ENCODE assay signal across 12 cellular contexts in the genomic region with DNA sequence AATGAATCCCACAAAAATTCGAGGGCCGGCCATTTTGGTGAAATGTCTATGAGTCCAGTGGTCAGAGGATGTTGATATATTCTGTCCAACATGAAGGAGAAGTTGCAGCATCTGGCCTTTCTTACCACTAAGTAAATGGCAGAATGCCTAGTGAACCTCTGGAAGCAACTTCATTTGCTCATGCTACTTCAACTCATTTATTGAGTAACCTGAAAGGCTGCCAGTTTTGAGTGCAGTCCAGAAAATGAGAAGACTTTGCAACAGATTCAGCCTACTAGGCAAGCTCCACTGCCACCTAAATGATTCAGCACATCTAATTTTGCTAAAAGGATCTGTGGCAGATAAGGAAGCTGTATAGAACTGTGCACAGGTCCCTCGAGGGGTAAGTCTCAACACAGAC.
A peak's percentile ranks its signal among the peaks of the same experiment; 100 is the strongest.
DNase-seq lines count a peak whose midpoint lies in the region; ATAC-seq and TF ChIP-seq lines count a peak whose summit lies in the region.
"Had no signal": no experiment of that assay in that cellular context is flagged by ENCODE, and none has a peak within 500 bp of the region (broad histone marks: within the 10 kb centered on the region; RNA-seq: fewer than 3 reads in every experiment).

No MANE protein-coding gene starts in this region.

- H3K4me3 ChIP-seq in astrocyte of the spinal cord (ENCODE audit: low read depth, low read length) (no peak overlapping the region), coronary artery (no peak overlapping the region)
- H3K4me3 ChIP-seq: ascending aorta had no signal

- DNase-seq in AG08396 (ENCODE audit: low spot score) (peak; percentile 67), Kasumi-1 (lab: John Stamatoyannopoulos, UW) (peak; percentile 35 to 52), astrocyte of the spinal cord (ENCODE audit: low read depth, low spot score) (peak; percentile 96), kidney tubule cell (ENCODE audit: low spot score) (peak; percentile 45), coronary artery (ENCODE audit: low spot score) (no peak)
- DNase-seq in activated CD8-positive, alpha-beta memory T cell treated with anti-CD3 and anti-CD28 coated beads, Interleukin-2, amount 50 U/mL, for 4 hours = no peak
- DNase-seq: CD4-positive, CD25-positive, alpha-beta regulatory T cell; glutamatergic neuron; stimulated activated naive B cell treated with anti-CD40 and anti-IgM and Interleukin-4, amounts not matched to agents 10 μg/mL and 1 μg/mL and 100 μg/mL, for 72 hours had no signal

- in situ Hi-C loops in astrocyte of the spinal cord (cut with HindIII; ENCODE audit: low sequenced_read_pairs) = no loop called here

- TF ChIP-seq CTCF in astrocyte of the spinal cord (IDR thresholded peaks at IDR 0.05; ENCODE audit: low read depth, low read length) (no peak), coronary artery (IDR thresholded peaks at IDR 0.05) (no peak)

- no peak overlapping the region for H3K27ac ChIP-seq in coronary artery
- H3K27ac ChIP-seq: ascending aorta had no signal

- ATAC-seq in GM21717 (IDR thresholded peaks at IDR 0.05; ENCODE audit: unreplicated experiment) (no peak), HG03442 (IDR thresholded peaks at IDR 0.05; ENCODE audit: unreplicated experiment) (no peak)
- ATAC-seq: stimulated activated naive B cell treated with anti-CD40 and anti-IgM and Interleukin-4, amounts not matched to agents 10 μg/mL and 1 μg/mL and 100 μg/mL, for 72 hours had no signal

Comparison
In these comparisons a context has a peak if more than half of its experiments do, and no peak if none do; other contexts are left out.
1. DNase-seq: peak in AG08396 (single experiment), Kasumi-1 (2 of 2), astrocyte of the spinal cord (single experiment) and kidney tubule cell (single experiment); none in activated CD8-positive, alpha-beta memory T cell treated with anti-CD3 and anti-CD28 coated beads, Interleukin-2, amount 50 U/mL, for 4 hours (single experiment) and coronary artery (single experiment).